Comparison of ENCODE assay signal across 8 cellular contexts in genomic region chr1:44217809-44218410, GRCh38. TPM values are rescaled to one million over a fixed set of nuclear protein-coding genes. Genes with fewer than 3 reads are reported as not detected.
A peak's percentile ranks its signal among the peaks of the same experiment; 100 is the strongest.
DNase-seq lines count a peak whose midpoint lies in the region; ATAC-seq and TF ChIP-seq lines count a peak whose summit lies in the region.

No MANE protein-coding gene starts in this region.

- no peak overlapping the region for H3K27ac Mint-ChIP-seq in naive B cell

- H3K4me2 ChIP-seq in OCI-LY7 (ENCODE audit: low read length) = no peak overlapping the region

- intact Hi-C loops in OCI-LY7 (cut with micrococcal nuclease; ENCODE audit: unreplicated experiment) = loop anchor here (1.0 to 5.0 kb wide), 3 partner anchors 100 to 435 kb away; no protein-coding TSS in a partner anchor

- TF ChIP-seq POLR2A in erythroblast (IDR thresholded peaks at IDR 0.05; ENCODE audit: low read length) (no peak), GM18505 (IDR thresholded peaks at IDR 0.05; ENCODE audit: borderline replicate concordance, extremely low read depth, insufficient read depth, insufficient read length) (no peak)

- no peak overlapping the region for H2AFZ ChIP-seq in OCI-LY7 (ENCODE audit: low read length)

- peaks cover 8% of the 10 kb centered on the region in 2 donors for H3K36me3 Mint-ChIP-seq in naive B cell

- ATAC-seq in naive B cell (ENCODE audit: low read depth in 2 of 2) (peak; percentile 39 to 47), GM18505 (IDR thresholded peaks at IDR 0.05; ENCODE audit: unreplicated experiment) (no peak)

- H3K9me3 ChIP-seq in OCI-LY7 (ENCODE audit: low read length) = no peaks in the 10 kb centered on the region

- H3K27ac ChIP-seq in OCI-LY7 (ENCODE audit: low read depth, low read length, poor library complexity, severe bottlenecking) = no peak overlapping the region

- TF ChIP-seq CTCF in OCI-LY7 (conservative IDR thresholded peaks at IDR 0.05; ENCODE audit: low read length) = peak; percentile 91

- no peaks in the 10 kb centered on the region for H3K9me2 ChIP-seq in OCI-LY7 (ENCODE audit: insufficient read depth, low read length)

- H3K9me3 Mint-ChIP-seq in naive B cell = no peaks in the 10 kb centered on the region

- H3K4me3 ChIP-seq in OCI-LY7 (ENCODE audit: low read depth, low read length, poor library complexity, severe bottlenecking) = no peak overlapping the region

- no peaks in the 10 kb centered on the region for H4K20me1 ChIP-seq in OCI-LY7 (ENCODE audit: insufficient read depth, low read length)

- peaks cover 66% of the 10 kb centered on the region for H3K36me3 ChIP-seq in OCI-LY7 (ENCODE audit: insufficient read depth, low read length)

- CTCF ChIA-PET in OCI-LY7 (lab: Charles Lee; ENCODE audit: unreplicated experiment) = interaction anchor here (0.8 kb wide), 1 partner anchor 8 kb away, joined by 5 read pairs; no protein-coding TSS in a partner anchor

- peaks cover 30% of the 10 kb centered on the region for H3K4me1 ChIP-seq in OCI-LY7 (ENCODE audit: insufficient read depth, low read length, poor library complexity, severe bottlenecking)

- peaks cover 28 to 41% (median 37%) of the 10 kb centered on the region in 3 donors for H3K4me1 Mint-ChIP-seq in naive B cell

- peak overlapping the region in 2 of 8 donors; percentile 18 to 71 for H3K4me3 Mint-ChIP-seq in naive B cell

- no peaks in the 10 kb centered on the region for H3K27me3 Mint-ChIP-seq in naive B cell

- POLR2A ChIA-PET in OCI-LY7 (lab: Charles Lee) = no interaction called here

- peaks cover 9% of the 10 kb centered on the region; the same call in 1 of the 2 replicates for H3K79me2 ChIP-seq in OCI-LY7 (ENCODE audit: insufficient read depth, low read depth, low read length)

- DNase-seq in DMS 273 treated with DMSO at 0.1 percent for 48 hours (lab: John Stamatoyannopoulos, UW) (peak; percentile 54), HuH-7.5 (ENCODE audit: low spot score) (peak; percentile 83), OCI-LY7 (ENCODE audit: low spot score) (peak; percentile 74), activated T-cell treated with anti-CD3 and anti-CD28 coated beads for 4 hours (peak; percentile 68), erythroblast (lab: John Stamatoyannopoulos, UW) (peak; percentile 72 to 87), naive B cell (peak; percentile 42)
- DNase-seq in stimulated activated CD8-positive, alpha-beta memory T cell treated with anti-CD3 and anti-CD28 coated beads, Interleukin-7, amount 100 ng/mL, for 4 hours (ENCODE audit: low read depth in 2 of 2) = peak; percentile 33 to 47

- no TSS peak for BruUV-seq in OCI-LY7 (replicated peaks; lab: Mats Ljungman, UMichigan)

RNA-seq across cellular contexts. Expression of gene DMAP1, which starts 4.6 kb away (rescaled TPM):
- 35.4 and 56.8 TPM in 2 replicates for total RNA-seq in OCI-LY7 (2014; rRNA removed; shearing (Covaris generic))
- 53.0 and 55.9 TPM in 2 replicates for total RNA-seq in OCI-LY7 (2022)
- 10 to 100 TPM; 22.8 to 38.3 (median 33.8) TPM for polyA plus RNA-seq in naive B cell (ENCODE audit: low read depth in 6 of 6)
